In the genomic region with DNA sequence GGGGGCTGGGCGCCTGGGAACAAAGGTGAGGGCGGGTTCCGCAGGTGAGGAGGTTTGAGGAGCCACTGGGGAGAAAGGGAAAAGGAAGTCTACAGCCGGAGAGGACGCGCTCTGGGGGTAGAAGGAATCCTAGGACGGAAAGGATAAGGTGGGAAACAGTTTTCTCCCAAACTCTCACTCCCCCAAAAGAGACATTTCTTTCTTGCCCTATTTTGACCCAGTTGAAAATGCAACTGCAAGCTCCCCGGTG, we compare ENCODE assay signal across 8 cellular contexts. TPM values are rescaled to one million over a fixed set of nuclear protein-coding genes. Genes with fewer than 3 reads are reported as not detected.
DNase-seq lines count a peak whose midpoint lies in the region; ATAC-seq and TF ChIP-seq lines count a peak whose summit lies in the region.

No MANE protein-coding gene starts in this region.

- H3K4me3 Mint-ChIP-seq in CD4-positive, CD25-positive, alpha-beta regulatory T cell: peak overlapping the region; percentile 92 to 98 (median 96)
- peak overlapping the region; percentile 88 to 95 (median 93) for H3K4me3 Mint-ChIP-seq in brain
- peak overlapping the region; percentile 94 for H3K4me3 Mint-ChIP-seq in mesothelial cell of epicardium

- peaks cover 47% of the 10 kb centered on the region for H3K4me1 ChIP-seq in CD4-positive, CD25-positive, alpha-beta regulatory T cell (ENCODE audit: control insufficient read depth, insufficient read depth, low read length, poor library complexity, severe bottlenecking)

- H3K27ac ChIP-seq in CD4-positive, CD25-positive, alpha-beta regulatory T cell (ENCODE audit: insufficient read depth, low read length, poor library complexity, severe bottlenecking): peak overlapping the region; percentile 97

- peaks cover 45 to 61% (median 59%) of the 10 kb centered on the region in 4 donors for H3K4me1 Mint-ChIP-seq in CD4-positive, CD25-positive, alpha-beta regulatory T cell
- H3K4me1 Mint-ChIP-seq in brain (peaks cover 58% of the 10 kb centered on the region), mesothelial cell of epicardium (peaks cover 49% of the 10 kb centered on the region)

- TF ChIP-seq RAD21 in Ishikawa (IDR thresholded peaks at IDR 0.05; ENCODE audit: low read depth): no peak

- H3K27me3 Mint-ChIP-seq in CD4-positive, CD25-positive, alpha-beta regulatory T cell: no peaks in the 10 kb centered on the region
- H3K27me3 Mint-ChIP-seq in brain (peaks cover 20% of the 10 kb centered on the region), mesothelial cell of epicardium (ENCODE audit: low read depth) (no peaks in the 10 kb centered on the region)

- peak overlapping the region; percentile 91 for H3K4me3 ChIP-seq in CD4-positive, CD25-positive, alpha-beta regulatory T cell (ENCODE audit: low read depth, low read length)

- peak overlapping the region; percentile 95 to 97 (median 96) for H3K27ac Mint-ChIP-seq in CD4-positive, CD25-positive, alpha-beta regulatory T cell
- H3K27ac Mint-ChIP-seq in brain: peak overlapping the region; percentile 88 to 97 (median 90)
- H3K27ac Mint-ChIP-seq in mesothelial cell of epicardium: peak overlapping the region; percentile 98

- H3K9me3 Mint-ChIP-seq in CD4-positive, CD25-positive, alpha-beta regulatory T cell: no peaks in the 10 kb centered on the region
- H3K9me3 Mint-ChIP-seq in brain (no peaks in the 10 kb centered on the region), mesothelial cell of epicardium (no peaks in the 10 kb centered on the region)

- intact Hi-C loops in head of caudate nucleus (cut with DNase I): loop anchor here (10.0 kb wide), 2 partner anchors 166 to 196 kb away; a partner anchor contains a TSS

- H3K27me3 ChIP-seq in CD4-positive, CD25-positive, alpha-beta regulatory T cell (ENCODE audit: control insufficient read depth, insufficient read depth, low read length): no peaks in the 10 kb centered on the region

- no peak for TF ChIP-seq POLR2A in GM18505 (IDR thresholded peaks at IDR 0.05; ENCODE audit: borderline replicate concordance, extremely low read depth, insufficient read depth, insufficient read length)

- no peak for TF ChIP-seq EP300 in Ishikawa (IDR thresholded peaks at IDR 0.05; ENCODE audit: borderline replicate concordance)

- no peaks in the 10 kb centered on the region for H3K9me3 ChIP-seq in CD4-positive, CD25-positive, alpha-beta regulatory T cell (ENCODE audit: control insufficient read depth in 2 of 2, low read length in 2 of 2)

- no peak for ATAC-seq in CD4-positive, CD25-positive, alpha-beta regulatory T cell (ENCODE audit: low read depth in 2 of 2)
- no peak for ATAC-seq in GM21825 (IDR thresholded peaks at IDR 0.05; ENCODE audit: unreplicated experiment)
- ATAC-seq in HG03571 (IDR thresholded peaks at IDR 0.05; ENCODE audit: unreplicated experiment): no peak
- no peak for ATAC-seq in GM18505 (IDR thresholded peaks at IDR 0.05; ENCODE audit: unreplicated experiment)

- no peak for DNase-seq in CD4-positive, CD25-positive, alpha-beta regulatory T cell
- DNase-seq in mesothelial cell of epicardium (ENCODE audit: low spot score in 2 of 2, unreplicated experiment in 2 of 2) (no peak), head of caudate nucleus (no peak)

- H3K36me3 Mint-ChIP-seq in CD4-positive, CD25-positive, alpha-beta regulatory T cell: peaks cover 27% of the 10 kb centered on the region
- peaks cover 21% of the 10 kb centered on the region for H3K36me3 Mint-ChIP-seq in brain
- peaks cover 17% of the 10 kb centered on the region for H3K36me3 Mint-ChIP-seq in mesothelial cell of epicardium

- peaks cover 15% of the 10 kb centered on the region for H3K36me3 ChIP-seq in CD4-positive, CD25-positive, alpha-beta regulatory T cell (ENCODE audit: control insufficient read depth, insufficient read depth, low read length)

- TF ChIP-seq CTCF in brain (conservative IDR thresholded peaks at IDR 0.05) (no peak), mesothelial cell of epicardium (IDR thresholded peaks at IDR 0.05; ENCODE audit: unreplicated experiment) (no peak)

TF ChIP-seq in Ishikawa, 13 proteins besides CTCF, POLR2A, EP300 and RAD21:
- TF ChIP-seq, protein P1, sequence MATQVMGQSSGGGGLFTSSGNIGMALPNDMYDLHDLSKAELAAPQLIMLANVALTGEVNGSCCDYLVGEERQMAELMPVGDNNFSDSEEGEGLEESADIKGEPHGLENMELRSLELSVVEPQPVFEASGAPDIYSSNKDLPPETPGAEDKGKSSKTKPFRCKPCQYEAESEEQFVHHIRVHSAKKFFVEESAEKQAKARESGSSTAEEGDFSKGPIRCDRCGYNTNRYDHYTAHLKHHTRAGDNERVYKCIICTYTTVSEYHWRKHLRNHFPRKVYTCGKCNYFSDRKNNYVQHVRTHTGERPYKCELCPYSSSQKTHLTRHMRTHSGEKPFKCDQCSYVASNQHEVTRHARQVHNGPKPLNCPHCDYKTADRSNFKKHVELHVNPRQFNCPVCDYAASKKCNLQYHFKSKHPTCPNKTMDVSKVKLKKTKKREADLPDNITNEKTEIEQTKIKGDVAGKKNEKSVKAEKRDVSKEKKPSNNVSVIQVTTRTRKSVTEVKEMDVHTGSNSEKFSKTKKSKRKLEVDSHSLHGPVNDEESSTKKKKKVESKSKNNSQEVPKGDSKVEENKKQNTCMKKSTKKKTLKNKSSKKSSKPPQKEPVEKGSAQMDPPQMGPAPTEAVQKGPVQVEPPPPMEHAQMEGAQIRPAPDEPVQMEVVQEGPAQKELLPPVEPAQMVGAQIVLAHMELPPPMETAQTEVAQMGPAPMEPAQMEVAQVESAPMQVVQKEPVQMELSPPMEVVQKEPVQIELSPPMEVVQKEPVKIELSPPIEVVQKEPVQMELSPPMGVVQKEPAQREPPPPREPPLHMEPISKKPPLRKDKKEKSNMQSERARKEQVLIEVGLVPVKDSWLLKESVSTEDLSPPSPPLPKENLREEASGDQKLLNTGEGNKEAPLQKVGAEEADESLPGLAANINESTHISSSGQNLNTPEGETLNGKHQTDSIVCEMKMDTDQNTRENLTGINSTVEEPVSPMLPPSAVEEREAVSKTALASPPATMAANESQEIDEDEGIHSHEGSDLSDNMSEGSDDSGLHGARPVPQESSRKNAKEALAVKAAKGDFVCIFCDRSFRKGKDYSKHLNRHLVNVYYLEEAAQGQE (IDR thresholded peaks at IDR 0.05; ENCODE audit: low read depth): no peak
- TF ChIP-seq, protein P2, sequence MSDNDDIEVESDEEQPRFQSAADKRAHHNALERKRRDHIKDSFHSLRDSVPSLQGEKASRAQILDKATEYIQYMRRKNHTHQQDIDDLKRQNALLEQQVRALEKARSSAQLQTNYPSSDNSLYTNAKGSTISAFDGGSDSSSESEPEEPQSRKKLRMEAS (IDR thresholded peaks at IDR 0.05): 0 out of 2 replicates have a peak, but pooled peaks have one; percentile 28

RNA-seq across cellular contexts. Expression of a gene that starts 0.7 kb away (rescaled TPM):
- 150 TPM for total RNA-seq in CD4-positive, CD25-positive, alpha-beta regulatory T cell
- polyA plus RNA-seq in CD4-positive, CD25-positive, alpha-beta regulatory T cell: 100 to 1,000 TPM; 184 to 239 (median 211) TPM
- polyA plus RNA-seq in brain (ENCODE audit: insufficient read depth, low read depth, low replicate concordance): 123 TPM
- total RNA-seq in mesothelial cell of epicardium: 119 to 120 TPM (median 120 TPM) in 3 replicates

RNA-seq across cellular contexts. Expression of a gene that starts 0.7 kb away (rescaled TPM):
- 6.5 TPM for total RNA-seq in CD4-positive, CD25-positive, alpha-beta regulatory T cell
- 1 to 10 TPM; 3.7 to 5.0 (median 4.8) TPM for polyA plus RNA-seq in CD4-positive, CD25-positive, alpha-beta regulatory T cell
- 12.1 TPM for polyA plus RNA-seq in brain (ENCODE audit: insufficient read depth, low read depth, low replicate concordance)
- total RNA-seq in mesothelial cell of epicardium: 12.8 to 14.4 TPM (median 13.6 TPM) in 3 replicates
